9 cellular contexts compared by ENCODE assay signal in the genomic region with DNA sequence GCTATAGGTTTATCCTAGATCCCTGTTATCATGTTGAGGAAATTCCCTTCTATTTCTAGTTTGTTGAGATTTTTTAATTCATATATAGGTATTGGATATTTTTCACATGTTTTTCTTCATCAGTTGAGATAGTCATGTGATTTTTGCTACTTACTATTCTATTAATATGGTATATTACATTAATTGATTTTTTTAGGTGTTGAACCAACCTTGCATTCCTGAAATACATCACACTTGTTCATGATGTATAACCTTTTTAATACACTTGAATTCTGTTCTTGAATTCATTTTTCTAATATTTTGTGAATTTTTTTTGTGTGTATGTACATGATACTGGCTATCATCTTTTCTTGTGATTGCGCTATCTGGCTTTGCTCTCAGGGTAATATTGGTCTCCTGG. TPM values are rescaled to one million over a fixed set of nuclear protein-coding genes. Genes with fewer than 3 reads are reported as not detected.
"Had no signal": no experiment of that assay in that cellular context is flagged by ENCODE, and none has a peak within 500 bp of the region (broad histone marks: within the 10 kb centered on the region; RNA-seq: fewer than 3 reads in every experiment).

No MANE protein-coding gene starts in this region.

- H3K36me3 ChIP-seq: HAP-1 had no signal

- DNase-seq: GM23248, GOT3, H7, Kasumi-1, KG1 had no signal

- H2AFZ ChIP-seq: GM23248 had no signal

- H3K9me3 ChIP-seq: HAP-1 had no signal

- H3K9ac ChIP-seq: GM23248 had no signal

- ATAC-seq: HCT116 had no signal

- H3K4me1 ChIP-seq: HAP-1 had no signal

- FAIRE-seq: HTR-8/SVneo had no signal

- H3K4me3 ChIP-seq: GM23248, HAP-1 had no signal

- H3K27ac ChIP-seq: GM23248 had no signal

RNA-seq across cellular contexts. Expression of a gene that starts 25.5 kb away (rescaled TPM):
- polyA plus RNA-seq: IgD-negative memory B cell had no signal
